Comparison of ENCODE assay signal across 10 cellular contexts in the genomic region with DNA sequence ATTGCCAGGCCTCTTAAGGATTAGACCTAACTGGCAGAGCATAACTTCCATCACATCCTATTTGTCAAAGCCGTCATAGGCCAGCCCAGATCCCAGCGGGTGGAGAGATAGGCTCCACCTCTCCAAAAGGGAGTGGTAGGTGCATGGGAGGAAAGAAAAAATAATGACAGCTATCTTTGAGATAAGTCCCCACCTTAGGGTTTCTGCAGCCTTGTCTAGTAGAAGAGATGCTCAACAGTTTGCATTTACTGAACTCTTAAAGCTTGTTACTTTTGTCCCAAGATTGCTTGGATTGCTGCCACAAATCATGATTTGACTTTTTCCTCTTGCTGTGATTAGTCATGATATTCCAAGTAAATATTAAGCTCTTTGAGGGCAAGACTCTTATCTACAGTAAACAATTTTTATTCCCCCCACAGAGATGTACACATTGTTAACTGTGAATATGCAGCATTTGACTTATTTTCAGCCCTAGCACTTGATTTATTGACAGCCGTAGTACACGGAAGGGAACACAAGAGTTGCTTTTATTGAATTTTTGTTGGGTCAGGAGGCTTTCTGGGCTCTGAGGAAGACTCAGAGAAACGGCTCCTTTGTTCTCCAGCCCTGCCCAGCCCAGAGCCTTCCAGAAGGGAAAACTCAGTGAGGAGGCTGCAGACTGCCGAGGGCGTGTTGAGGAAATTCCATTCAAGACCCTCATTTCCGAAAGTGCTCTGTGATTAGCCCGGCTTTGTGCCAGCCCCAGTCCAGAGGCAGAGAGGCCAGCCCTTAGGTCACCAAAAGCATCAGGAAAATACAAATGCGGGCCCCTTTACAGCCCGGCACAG.
DNase-seq lines count a peak whose midpoint lies in the region; ATAC-seq and TF ChIP-seq lines count a peak whose summit lies in the region.
"Had no signal": no experiment of that assay in that cellular context is flagged by ENCODE, and none has a peak within 500 bp of the region (broad histone marks: within the 10 kb centered on the region; RNA-seq: fewer than 3 reads in every experiment).

No MANE protein-coding gene starts in this region.

- no peak overlapping the region for H3K4me3 Mint-ChIP-seq in WTC11
- no peak overlapping the region for H3K4me3 Mint-ChIP-seq in activated CD4-positive, alpha-beta memory T cell treated with anti-CD3 and anti-CD28 coated beads for 36 hours
- H3K4me3 Mint-ChIP-seq: activated B cell treated with CpG ODN at 0.5 μM for 24 hours had no signal

- TF ChIP-seq CTCF in WTC11 (IDR thresholded peaks at IDR 0.05) (no peak), BE2C (IDR thresholded peaks at IDR 0.05; ENCODE audit: low read depth, low read length) (no peak)

- peaks cover 59% of the 10 kb centered on the region for H3K4me1 Mint-ChIP-seq in WTC11
- no peaks in the 10 kb centered on the region for H3K4me1 Mint-ChIP-seq in activated CD4-positive, alpha-beta memory T cell treated with anti-CD3 and anti-CD28 coated beads for 36 hours (ENCODE audit: low read depth)

- intact Hi-C loops in head of caudate nucleus (cut with DNase I): no loop called here
- intact Hi-C loops in activated CD4-positive, alpha-beta memory T cell treated with anti-CD3 and anti-CD28 coated beads for 36 hours (cut with micrococcal nuclease): no loop called here

- CTCF ChIA-PET in WTC11 (lab: Charles Lee): interaction anchor here (1.2 kb wide), 1 partner anchor 78 kb away, joined by 3 read pairs; no protein-coding TSS in a partner anchor
- CTCF ChIA-PET in activated CD4-positive, alpha-beta memory T cell treated with anti-CD3 and anti-CD28 coated beads for 36 hours (lab: Charles Lee): no interaction called here

- no peaks in the 10 kb centered on the region for H3K36me3 Mint-ChIP-seq in WTC11
- no peaks in the 10 kb centered on the region for H3K36me3 Mint-ChIP-seq in activated CD4-positive, alpha-beta memory T cell treated with anti-CD3 and anti-CD28 coated beads for 36 hours

- H3K27me3 Mint-ChIP-seq in WTC11 (ENCODE audit: low read depth): no peaks in the 10 kb centered on the region; the same call in 1 of the 2 replicates
- H3K27me3 Mint-ChIP-seq in activated CD4-positive, alpha-beta memory T cell treated with anti-CD3 and anti-CD28 coated beads for 36 hours: peaks cover 5% of the 10 kb centered on the region
- H3K27me3 Mint-ChIP-seq: activated B cell treated with CpG ODN at 0.5 μM for 24 hours had no signal

- H3K4me1 ChIP-seq in BE2C: no peaks in the 10 kb centered on the region

- H3K27ac Mint-ChIP-seq in WTC11: peak overlapping the region; percentile 85
- H3K27ac Mint-ChIP-seq in activated CD4-positive, alpha-beta memory T cell treated with anti-CD3 and anti-CD28 coated beads for 36 hours: no peak overlapping the region
- H3K27ac Mint-ChIP-seq: activated B cell treated with CpG ODN at 0.5 μM for 24 hours had no signal

- peak; percentile 53 for ATAC-seq in WTC11
- no peak for ATAC-seq in GM21576 (IDR thresholded peaks at IDR 0.05; ENCODE audit: unreplicated experiment)

- H3K4me3 ChIP-seq in BE2C (ENCODE audit: low read depth, low read length): no peak overlapping the region
- H3K4me3 ChIP-seq: BLaER1 had no signal

- H3K27me3 ChIP-seq in BE2C: no peaks in the 10 kb centered on the region
- H3K27me3 ChIP-seq: BLaER1 had no signal

- DNase-seq in C1 segment of cervical spinal cord (lab: John Stamatoyannopoulos, UW) (peak in 11 of 14 donors; percentile 16 to 63 (median 47)), WTC11 (ENCODE audit: low spot score) (no peak), head of caudate nucleus (peak; percentile 24 to 83 (median 62)), nucleus accumbens (lab: John Stamatoyannopoulos, UW) (peak in 46 of 56 donors; percentile 4 to 66 (median 34)), BE2C (no peak)
- no peak for DNase-seq in activated T-cell treated with anti-CD3 and anti-CD28 coated beads, Interleukin-2, amount 50 U/mL, for 1 hour
- no peak for DNase-seq in activated CD4-positive, alpha-beta memory T cell treated with anti-CD3 and anti-CD28 coated beads for 36 hours
- DNase-seq: activated B cell treated with CpG ODN at 0.5 μM for 24 hours had no signal

- no peaks in the 10 kb centered on the region for H3K36me3 ChIP-seq in BE2C
- H3K36me3 ChIP-seq: BLaER1 had no signal

- H3K9me3 Mint-ChIP-seq in WTC11: no peaks in the 10 kb centered on the region
- no peaks in the 10 kb centered on the region for H3K9me3 Mint-ChIP-seq in activated CD4-positive, alpha-beta memory T cell treated with anti-CD3 and anti-CD28 coated beads for 36 hours
- H3K9me3 Mint-ChIP-seq: activated B cell treated with CpG ODN at 0.5 μM for 24 hours had no signal

- no peaks in the 10 kb centered on the region for H3K9me3 ChIP-seq in BE2C
- H3K9me3 ChIP-seq: BLaER1 had no signal

- POLR2A ChIA-PET in WTC11 (lab: Charles Lee): interaction anchor here (0.6 to 1.0 kb wide), 2 partner anchors 62 to 75 kb away, joined by 3 read pairs; a partner anchor contains a TSS
- POLR2A ChIA-PET in activated CD4-positive, alpha-beta memory T cell treated with anti-CD3 and anti-CD28 coated beads for 36 hours (lab: Charles Lee): no interaction called here

TF ChIP-seq in WTC11, 78 proteins besides CTCF, POLR2A, EP300 and RAD21 (continues in another document):
- TF ChIP-seq, protein P1, sequence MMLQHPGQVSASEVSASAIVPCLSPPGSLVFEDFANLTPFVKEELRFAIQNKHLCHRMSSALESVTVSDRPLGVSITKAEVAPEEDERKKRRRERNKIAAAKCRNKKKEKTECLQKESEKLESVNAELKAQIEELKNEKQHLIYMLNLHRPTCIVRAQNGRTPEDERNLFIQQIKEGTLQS (CRISPR knock-in tag; conservative IDR thresholded peaks at IDR 0.05): no peak
- no peak for TF ChIP-seq PRRX2 (CRISPR knock-in tag; IDR thresholded peaks at IDR 0.05)
- TF ChIP-seq GABPB1 (CRISPR knock-in tag; IDR thresholded peaks at IDR 0.05): no peak
- TF ChIP-seq HMGA2 (CRISPR knock-in tag; IDR thresholded peaks at IDR 0.05): no peak
- no peak for TF ChIP-seq SMAD4 (CRISPR knock-in tag; IDR thresholded peaks at IDR 0.05)
- TF ChIP-seq, protein P2, sequence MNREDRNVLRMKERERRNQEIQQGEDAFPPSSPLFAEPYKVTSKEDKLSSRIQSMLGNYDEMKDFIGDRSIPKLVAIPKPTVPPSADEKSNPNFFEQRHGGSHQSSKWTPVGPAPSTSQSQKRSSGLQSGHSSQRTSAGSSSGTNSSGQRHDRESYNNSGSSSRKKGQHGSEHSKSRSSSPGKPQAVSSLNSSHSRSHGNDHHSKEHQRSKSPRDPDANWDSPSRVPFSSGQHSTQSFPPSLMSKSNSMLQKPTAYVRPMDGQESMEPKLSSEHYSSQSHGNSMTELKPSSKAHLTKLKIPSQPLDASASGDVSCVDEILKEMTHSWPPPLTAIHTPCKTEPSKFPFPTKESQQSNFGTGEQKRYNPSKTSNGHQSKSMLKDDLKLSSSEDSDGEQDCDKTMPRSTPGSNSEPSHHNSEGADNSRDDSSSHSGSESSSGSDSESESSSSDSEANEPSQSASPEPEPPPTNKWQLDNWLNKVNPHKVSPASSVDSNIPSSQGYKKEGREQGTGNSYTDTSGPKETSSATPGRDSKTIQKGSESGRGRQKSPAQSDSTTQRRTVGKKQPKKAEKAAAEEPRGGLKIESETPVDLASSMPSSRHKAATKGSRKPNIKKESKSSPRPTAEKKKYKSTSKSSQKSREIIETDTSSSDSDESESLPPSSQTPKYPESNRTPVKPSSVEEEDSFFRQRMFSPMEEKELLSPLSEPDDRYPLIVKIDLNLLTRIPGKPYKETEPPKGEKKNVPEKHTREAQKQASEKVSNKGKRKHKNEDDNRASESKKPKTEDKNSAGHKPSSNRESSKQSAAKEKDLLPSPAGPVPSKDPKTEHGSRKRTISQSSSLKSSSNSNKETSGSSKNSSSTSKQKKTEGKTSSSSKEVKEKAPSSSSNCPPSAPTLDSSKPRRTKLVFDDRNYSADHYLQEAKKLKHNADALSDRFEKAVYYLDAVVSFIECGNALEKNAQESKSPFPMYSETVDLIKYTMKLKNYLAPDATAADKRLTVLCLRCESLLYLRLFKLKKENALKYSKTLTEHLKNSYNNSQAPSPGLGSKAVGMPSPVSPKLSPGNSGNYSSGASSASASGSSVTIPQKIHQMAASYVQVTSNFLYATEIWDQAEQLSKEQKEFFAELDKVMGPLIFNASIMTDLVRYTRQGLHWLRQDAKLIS (CRISPR knock-in tag; IDR thresholded peaks at IDR 0.05; ENCODE audit: borderline replicate concordance): no peak
- TF ChIP-seq, protein P3, sequence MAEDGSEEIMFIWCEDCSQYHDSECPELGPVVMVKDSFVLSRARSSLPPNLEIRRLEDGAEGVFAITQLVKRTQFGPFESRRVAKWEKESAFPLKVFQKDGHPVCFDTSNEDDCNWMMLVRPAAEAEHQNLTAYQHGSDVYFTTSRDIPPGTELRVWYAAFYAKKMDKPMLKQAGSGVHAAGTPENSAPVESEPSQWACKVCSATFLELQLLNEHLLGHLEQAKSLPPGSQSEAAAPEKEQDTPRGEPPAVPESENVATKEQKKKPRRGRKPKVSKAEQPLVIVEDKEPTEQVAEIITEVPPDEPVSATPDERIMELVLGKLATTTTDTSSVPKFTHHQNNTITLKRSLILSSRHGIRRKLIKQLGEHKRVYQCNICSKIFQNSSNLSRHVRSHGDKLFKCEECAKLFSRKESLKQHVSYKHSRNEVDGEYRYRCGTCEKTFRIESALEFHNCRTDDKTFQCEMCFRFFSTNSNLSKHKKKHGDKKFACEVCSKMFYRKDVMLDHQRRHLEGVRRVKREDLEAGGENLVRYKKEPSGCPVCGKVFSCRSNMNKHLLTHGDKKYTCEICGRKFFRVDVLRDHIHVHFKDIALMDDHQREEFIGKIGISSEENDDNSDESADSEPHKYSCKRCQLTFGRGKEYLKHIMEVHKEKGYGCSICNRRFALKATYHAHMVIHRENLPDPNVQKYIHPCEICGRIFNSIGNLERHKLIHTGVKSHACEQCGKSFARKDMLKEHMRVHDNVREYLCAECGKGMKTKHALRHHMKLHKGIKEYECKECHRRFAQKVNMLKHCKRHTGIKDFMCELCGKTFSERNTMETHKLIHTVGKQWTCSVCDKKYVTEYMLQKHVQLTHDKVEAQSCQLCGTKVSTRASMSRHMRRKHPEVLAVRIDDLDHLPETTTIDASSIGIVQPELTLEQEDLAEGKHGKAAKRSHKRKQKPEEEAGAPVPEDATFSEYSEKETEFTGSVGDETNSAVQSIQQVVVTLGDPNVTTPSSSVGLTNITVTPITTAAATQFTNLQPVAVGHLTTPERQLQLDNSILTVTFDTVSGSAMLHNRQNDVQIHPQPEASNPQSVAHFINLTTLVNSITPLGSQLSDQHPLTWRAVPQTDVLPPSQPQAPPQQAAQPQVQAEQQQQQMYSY (CRISPR knock-in tag; IDR thresholded peaks at IDR 0.05): no peak
- no peak for TF ChIP-seq GTF2I (CRISPR knock-in tag; conservative IDR thresholded peaks at IDR 0.05)

Comparison
In these comparisons a context has a peak if more than half of its experiments do, and no peak if none do; other contexts are left out.
1. DNase-seq: peak in C1 segment of cervical spinal cord (11 of 14), head of caudate nucleus (42 of 42) and nucleus accumbens (46 of 56); none in WTC11 (single experiment), activated T-cell treated with anti-CD3 and anti-CD28 coated beads, Interleukin-2, amount 50 U/mL, for 1 hour (single experiment), BE2C (single experiment) and activated CD4-positive, alpha-beta memory T cell treated with anti-CD3 and anti-CD28 coated beads for 36 hours (single experiment).